In the genomic region with DNA sequence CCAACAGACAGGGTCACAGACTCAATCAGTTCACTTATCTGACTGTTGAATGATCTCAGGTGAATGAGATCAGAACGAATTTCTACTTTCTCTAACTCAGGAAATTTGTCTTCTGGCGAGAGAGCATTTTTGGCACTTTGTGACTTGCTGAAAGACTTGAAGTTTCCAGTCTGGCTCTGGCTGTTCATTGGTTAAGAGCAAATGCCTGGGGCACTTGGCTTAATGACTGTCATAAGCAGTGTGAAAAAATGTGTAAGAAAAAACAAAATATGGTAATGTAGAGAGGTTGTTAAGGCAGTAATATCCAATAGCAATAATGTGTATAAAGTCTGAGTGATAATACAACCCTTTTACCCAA, we compare ENCODE assay signal across 25 cellular contexts.
DNase-seq lines count a peak whose midpoint lies in the region; ATAC-seq and TF ChIP-seq lines count a peak whose summit lies in the region.
"Had no signal": no experiment of that assay in that cellular context is flagged by ENCODE, and none has a peak within 500 bp of the region (broad histone marks: within the 10 kb centered on the region; RNA-seq: fewer than 3 reads in every experiment).

No MANE protein-coding gene starts in this region.

- TF ChIP-seq POLR2A in heart left ventricle (IDR thresholded peaks at IDR 0.05) (no peak), thyroid gland (IDR thresholded peaks at IDR 0.05) (no peak)

- ATAC-seq in Right ventricle myocardium superior (ENCODE audit: poor library complexity) (peak; percentile 44), left cardiac atrium (no peak), heart left ventricle (peak in 1 of 4 donors; percentile 1), sciatic nerve (no peak)
- ATAC-seq: activated CD4-positive, CD25-positive, alpha-beta regulatory T cell treated with anti-CD3 and anti-CD28 coated beads, Interleukin-2, amount 50 U/mL, for 24 hours had no signal

- 27 to 39% (median 29%) methylated on average over 2 of the region's 2 CpGs for WGBS in heart left ventricle, 4 donors
- WGBS in thyroid gland, 2 donors, result 43 to 52% methylated on average over 2 of the region's 2 CpGs

- H4K20me1 ChIP-seq in osteoblast (ENCODE audit: insufficient read depth, low read length), result no peaks in the 10 kb centered on the region

- DNase-seq in Right ventricle myocardium superior (no peak), left cardiac atrium (no peak), heart left ventricle (no peak), osteoblast (ENCODE audit: insufficient read length, low spot score, missing footprints) (no peak), thyroid gland (no peak), sciatic nerve (ENCODE audit: low spot score) (no peak), NCI-H1105 (lab: John Stamatoyannopoulos, UW) (no peak), NCI-H774 (lab: John Stamatoyannopoulos, UW) (no peak)
- DNase-seq: activated CD4-positive, alpha-beta memory T cell treated with anti-CD3 and anti-CD28 coated beads for 36 hours; activated CD8-positive, alpha-beta memory T cell treated with anti-CD3 and anti-CD28 coated beads, Interleukin-2, amount 50 U/mL, for 48 hours; BE2C; cerebellar nuclear complex; GDM1; H7; head of caudate nucleus; NCI-H1105 treated with DMSO at 0.1 percent for 48 hours; NCI-H2029; NCI-H2227 treated with DMSO at 0.1 percent for 48 hours; NCI-H69; small intestine; stimulated activated CD4-positive, alpha-beta T cell treated with anti-CD3 and anti-CD28 coated beads, Interleukin-2, amount 100 ng/mL, for 24 hours; stomach; transverse colon had no signal

- H3K4me3 ChIP-seq in heart left ventricle (peak overlapping the region in 2 of 12 donors; percentile 12 to 27), osteoblast (ENCODE audit: insufficient read depth, low read length) (no peak overlapping the region), thyroid gland (replicated peaks in 1 of 3) (no peak overlapping the region)
- H3K4me3 ChIP-seq: stomach, transverse colon had no signal

- no peaks in the 10 kb centered on the region for H3K36me3 ChIP-seq in heart left ventricle
- no peaks in the 10 kb centered on the region for H3K36me3 ChIP-seq in osteoblast (ENCODE audit: insufficient read depth, low read length)
- no peaks in the 10 kb centered on the region for H3K36me3 ChIP-seq in thyroid gland
- H3K36me3 ChIP-seq: BE2C, stomach, transverse colon had no signal

- H3K27ac ChIP-seq in heart left ventricle (peak overlapping the region in 11 of 12 donors; percentile 21 to 87 (median 72)), osteoblast (ENCODE audit: low read depth, low read length) (peak overlapping the region; percentile 19), thyroid gland (peak overlapping the region; percentile 8 to 85 (median 80))
- H3K27ac ChIP-seq: transverse colon had no signal

- no peak overlapping the region for H3K4me2 ChIP-seq in osteoblast (ENCODE audit: insufficient read depth, low read length)
- H3K4me2 ChIP-seq: SK-N-SH had no signal

- TF ChIP-seq CTCF in heart left ventricle (IDR thresholded peaks at IDR 0.05) (no peak), osteoblast (IDR thresholded peaks at IDR 0.05; ENCODE audit: extremely low read depth, low read depth, low read length) (no peak), thyroid gland (IDR thresholded peaks at IDR 0.05) (no peak)

- H3K9me3 ChIP-seq in heart left ventricle, result no peaks in the 10 kb centered on the region
- H3K9me3 ChIP-seq in osteoblast (ENCODE audit: low read depth, low read length), result no peaks in the 10 kb centered on the region
- H3K9me3 ChIP-seq in thyroid gland, result no peaks in the 10 kb centered on the region
- H3K9me3 ChIP-seq: BE2C, SK-N-SH, stomach, transverse colon had no signal

- intact Hi-C loops in Right ventricle myocardium superior (cut with DNase I), result no loop called here
- intact Hi-C loops in left cardiac atrium (cut with DNase I), result loop anchor here in 1 of 2 donors (10.0 kb wide), 1 partner anchor 74 kb away; the partner anchor contains the start of gene PGRMC2
- intact Hi-C loops in heart left ventricle (cut with DNase I), result loop anchor here in 3 of 10 donors (5.0 kb wide), 1 partner anchor 72 kb away; the partner anchor contains the start of gene PGRMC2 (in 3 of the 3)
- intact Hi-C loops in thyroid gland (cut with DNase I), result no loop called here
- intact Hi-C loops in sciatic nerve (cut with DNase I), result no loop called here

- no peaks in the 10 kb centered on the region for H3K79me2 ChIP-seq in osteoblast (ENCODE audit: insufficient read depth, low read length)

- H2AFZ ChIP-seq in osteoblast (ENCODE audit: low read length), result no peak overlapping the region

- H3K4me1 ChIP-seq in heart left ventricle (peaks cover 0 to 44% (median 23%) of the 10 kb centered on the region in 12 donors), osteoblast (ENCODE audit: insufficient read depth, low read length) (peaks cover 42% of the 10 kb centered on the region), thyroid gland (peaks cover 34 to 56% of the 10 kb centered on the region in 2 donors)

- H3K27me3 ChIP-seq in heart left ventricle (no peaks in the 10 kb centered on the region), osteoblast (ENCODE audit: insufficient read depth, low read length) (no peaks in the 10 kb centered on the region), thyroid gland (no peaks in the 10 kb centered on the region)
- H3K27me3 ChIP-seq: BE2C, stomach, transverse colon had no signal

Comparison
In these comparisons a context has a peak if more than half of its experiments do, and no peak if none do; other contexts are left out.
1. H3K27ac ChIP-seq: peak in every context shown above with its lines; median percentile 80 in thyroid gland; 72 in heart left ventricle; 19 in osteoblast.